In the genomic region with DNA sequence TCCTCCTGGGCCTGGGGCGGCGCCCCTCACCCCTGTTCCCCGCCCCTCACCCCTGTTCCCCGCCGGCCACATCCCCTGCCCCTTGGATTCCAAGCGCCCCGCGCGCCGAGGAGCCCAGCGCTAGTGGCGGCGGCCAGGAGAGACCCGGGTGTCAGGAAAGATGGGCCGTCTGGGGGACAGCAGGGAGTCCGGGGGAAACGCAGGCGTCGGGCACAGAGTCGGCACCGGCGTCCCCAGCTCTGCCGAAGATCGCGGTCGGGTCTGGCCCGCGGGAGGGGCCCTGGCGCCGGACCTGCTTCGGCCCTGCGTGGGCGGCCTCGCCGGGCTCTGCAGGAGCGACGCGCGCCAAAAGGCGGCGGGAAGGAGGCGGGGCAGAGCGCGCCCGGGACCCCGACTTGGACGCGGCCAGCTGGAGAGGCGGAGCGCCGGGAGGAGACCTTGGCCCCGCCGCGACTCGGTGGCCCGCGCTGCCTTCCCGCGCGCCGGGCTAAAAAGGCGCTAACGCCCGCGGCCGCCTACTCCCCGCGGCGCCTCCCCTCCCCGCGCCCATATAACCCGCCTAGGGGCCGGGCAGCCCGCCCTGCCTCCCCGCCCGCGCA, we compare ENCODE assay signal across 1 cellular context.
TF ChIP-seq lines count a peak whose summit lies in the region.

Gene TP73, plus strand, starts transcription at position 578 of the 599 bp plus-strand sequence. CDS start 29,850 bp downstream, outside the sequence.

TF ChIP-seq in K562, 482 proteins besides CTCF, POLR2A, EP300 and RAD21 (continued from another document and continues in another):
- TF ChIP-seq, protein P1, sequence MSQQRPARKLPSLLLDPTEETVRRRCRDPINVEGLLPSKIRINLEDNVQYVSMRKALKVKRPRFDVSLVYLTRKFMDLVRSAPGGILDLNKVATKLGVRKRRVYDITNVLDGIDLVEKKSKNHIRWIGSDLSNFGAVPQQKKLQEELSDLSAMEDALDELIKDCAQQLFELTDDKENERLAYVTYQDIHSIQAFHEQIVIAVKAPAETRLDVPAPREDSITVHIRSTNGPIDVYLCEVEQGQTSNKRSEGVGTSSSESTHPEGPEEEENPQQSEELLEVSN (IDR thresholded peaks at IDR 0.05; ENCODE audit: borderline replicate concordance in 1 of 2, extremely low read depth in 1 of 2, insufficient read depth in 1 of 2, insufficient read length in 1 of 2, low read depth in 1 of 2, low read length in 1 of 2, poor library complexity in 1 of 2, severe bottlenecking in 1 of 2) = peak; percentile 57 to 85
- TF ChIP-seq E2F4 (CRISPR knock-in tag; IDR thresholded peaks at IDR 0.05; ENCODE audit: low read depth) (no peak), SMC3 (conservative IDR thresholded peaks at IDR 0.05; ENCODE audit: insufficient read depth, low read depth, low read length) (no peak), RB1 (IDR thresholded peaks at IDR 0.05; ENCODE audit: low read depth) (peak; percentile 60), MTA3 (IDR thresholded peaks at IDR 0.05; ENCODE audit: borderline replicate concordance) (peak; percentile 26; the same call in 1 of the 2 replicates), EGR1 (conservative IDR thresholded peaks at IDR 0.05) (peak; percentile 94), NFIX (CRISPR knock-in tag; IDR thresholded peaks at IDR 0.05; ENCODE audit: low read depth) (no peak), DEAF1 (CRISPR knock-in tag; IDR thresholded peaks at IDR 0.05) (no peak), BRD4 (IDR thresholded peaks at IDR 0.05) (no peak), TCFL5 (CRISPR knock-in tag; conservative IDR thresholded peaks at IDR 0.05) (no peak), BRD9 (IDR thresholded peaks at IDR 0.05; ENCODE audit: low read depth, partially characterized antibody) (no peak), L3MBTL2 (IDR thresholded peaks at IDR 0.05) (peak; percentile 61), ELF1 (tag; IDR thresholded peaks at IDR 0.05) (no peak), NRF1 (conservative IDR thresholded peaks at IDR 0.05 in 1 of 2, IDR thresholded peaks at IDR 0.05 in 1 of 2) (peak in 1 of 2 experiments; percentile 46; a peak in 2 of 4 replicates), ZNF121 (CRISPR knock-in tag; conservative IDR thresholded peaks at IDR 0.05) (no peak), PHF8 (IDR thresholded peaks at IDR 0.05; ENCODE audit: borderline replicate concordance, low read length) (peak; percentile 54; the same call in 1 of the 2 replicates), TRIM28 (IDR thresholded peaks at IDR 0.05) (no peak), TBL1XR1 (IDR thresholded peaks at IDR 0.05; ENCODE audit: low read length in 2 of 2) (no peak), CTBP1 (IDR thresholded peaks at IDR 0.05; ENCODE audit: borderline replicate concordance) (peak; percentile 70), NCOA6 (IDR thresholded peaks at IDR 0.05) (peak; percentile 48; the same call in 1 of the 2 replicates), PTTG1 (tag; IDR thresholded peaks at IDR 0.05; ENCODE audit: low read depth) (no peak), SMAD4 (CRISPR knock-in tag; conservative IDR thresholded peaks at IDR 0.05) (peak; percentile 28; the same call in 1 of the 2 replicates), ZNF318 (IDR thresholded peaks at IDR 0.05; ENCODE audit: borderline replicate concordance in 1 of 2, low read depth in 1 of 2) (no peak), POLR2G (IDR thresholded peaks at IDR 0.05; ENCODE audit: low read depth, low read length) (peak; percentile 66), BRCA1 (IDR thresholded peaks at IDR 0.05) (no peak), BRCA1 (CRISPR knock-in tag; IDR thresholded peaks at IDR 0.05) (no peak), MAZ (CRISPR knock-in tag; conservative IDR thresholded peaks at IDR 0.05 in 1 of 2, IDR thresholded peaks at IDR 0.05 in 1 of 2) (0 out of 4 replicates have a peak, but pooled peaks of 1 of the 2 experiments have one; percentile 34), NCOR1 (IDR thresholded peaks at IDR 0.05) (no peak)
- TF ChIP-seq, protein P2, sequence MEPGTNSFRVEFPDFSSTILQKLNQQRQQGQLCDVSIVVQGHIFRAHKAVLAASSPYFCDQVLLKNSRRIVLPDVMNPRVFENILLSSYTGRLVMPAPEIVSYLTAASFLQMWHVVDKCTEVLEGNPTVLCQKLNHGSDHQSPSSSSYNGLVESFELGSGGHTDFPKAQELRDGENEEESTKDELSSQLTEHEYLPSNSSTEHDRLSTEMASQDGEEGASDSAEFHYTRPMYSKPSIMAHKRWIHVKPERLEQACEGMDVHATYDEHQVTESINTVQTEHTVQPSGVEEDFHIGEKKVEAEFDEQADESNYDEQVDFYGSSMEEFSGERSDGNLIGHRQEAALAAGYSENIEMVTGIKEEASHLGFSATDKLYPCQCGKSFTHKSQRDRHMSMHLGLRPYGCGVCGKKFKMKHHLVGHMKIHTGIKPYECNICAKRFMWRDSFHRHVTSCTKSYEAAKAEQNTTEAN (CRISPR knock-in tag; IDR thresholded peaks at IDR 0.05) = no peak
- TF ChIP-seq, protein P3, sequence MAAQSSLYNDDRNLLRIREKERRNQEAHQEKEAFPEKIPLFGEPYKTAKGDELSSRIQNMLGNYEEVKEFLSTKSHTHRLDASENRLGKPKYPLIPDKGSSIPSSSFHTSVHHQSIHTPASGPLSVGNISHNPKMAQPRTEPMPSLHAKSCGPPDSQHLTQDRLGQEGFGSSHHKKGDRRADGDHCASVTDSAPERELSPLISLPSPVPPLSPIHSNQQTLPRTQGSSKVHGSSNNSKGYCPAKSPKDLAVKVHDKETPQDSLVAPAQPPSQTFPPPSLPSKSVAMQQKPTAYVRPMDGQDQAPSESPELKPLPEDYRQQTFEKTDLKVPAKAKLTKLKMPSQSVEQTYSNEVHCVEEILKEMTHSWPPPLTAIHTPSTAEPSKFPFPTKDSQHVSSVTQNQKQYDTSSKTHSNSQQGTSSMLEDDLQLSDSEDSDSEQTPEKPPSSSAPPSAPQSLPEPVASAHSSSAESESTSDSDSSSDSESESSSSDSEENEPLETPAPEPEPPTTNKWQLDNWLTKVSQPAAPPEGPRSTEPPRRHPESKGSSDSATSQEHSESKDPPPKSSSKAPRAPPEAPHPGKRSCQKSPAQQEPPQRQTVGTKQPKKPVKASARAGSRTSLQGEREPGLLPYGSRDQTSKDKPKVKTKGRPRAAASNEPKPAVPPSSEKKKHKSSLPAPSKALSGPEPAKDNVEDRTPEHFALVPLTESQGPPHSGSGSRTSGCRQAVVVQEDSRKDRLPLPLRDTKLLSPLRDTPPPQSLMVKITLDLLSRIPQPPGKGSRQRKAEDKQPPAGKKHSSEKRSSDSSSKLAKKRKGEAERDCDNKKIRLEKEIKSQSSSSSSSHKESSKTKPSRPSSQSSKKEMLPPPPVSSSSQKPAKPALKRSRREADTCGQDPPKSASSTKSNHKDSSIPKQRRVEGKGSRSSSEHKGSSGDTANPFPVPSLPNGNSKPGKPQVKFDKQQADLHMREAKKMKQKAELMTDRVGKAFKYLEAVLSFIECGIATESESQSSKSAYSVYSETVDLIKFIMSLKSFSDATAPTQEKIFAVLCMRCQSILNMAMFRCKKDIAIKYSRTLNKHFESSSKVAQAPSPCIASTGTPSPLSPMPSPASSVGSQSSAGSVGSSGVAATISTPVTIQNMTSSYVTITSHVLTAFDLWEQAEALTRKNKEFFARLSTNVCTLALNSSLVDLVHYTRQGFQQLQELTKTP (IDR thresholded peaks at IDR 0.05; ENCODE audit: low read depth in 1 of 2, partially characterized antibody in 2 of 2) = no peak
- TF ChIP-seq, protein P4, sequence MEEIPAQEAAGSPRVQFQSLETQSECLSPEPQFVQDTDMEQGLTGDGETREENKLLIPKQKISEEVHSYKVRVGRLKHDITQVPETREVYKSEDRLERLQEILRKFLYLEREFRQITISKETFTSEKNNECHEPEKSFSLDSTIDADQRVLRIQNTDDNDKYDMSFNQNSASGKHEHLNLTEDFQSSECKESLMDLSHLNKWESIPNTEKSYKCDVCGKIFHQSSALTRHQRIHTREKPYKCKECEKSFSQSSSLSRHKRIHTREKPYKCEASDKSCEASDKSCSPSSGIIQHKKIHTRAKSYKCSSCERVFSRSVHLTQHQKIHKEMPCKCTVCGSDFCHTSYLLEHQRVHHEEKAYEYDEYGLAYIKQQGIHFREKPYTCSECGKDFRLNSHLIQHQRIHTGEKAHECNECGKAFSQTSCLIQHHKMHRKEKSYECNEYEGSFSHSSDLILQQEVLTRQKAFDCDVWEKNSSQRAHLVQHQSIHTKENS (CRISPR knock-in tag; IDR thresholded peaks at IDR 0.05) = no peak
- TF ChIP-seq, protein P5, sequence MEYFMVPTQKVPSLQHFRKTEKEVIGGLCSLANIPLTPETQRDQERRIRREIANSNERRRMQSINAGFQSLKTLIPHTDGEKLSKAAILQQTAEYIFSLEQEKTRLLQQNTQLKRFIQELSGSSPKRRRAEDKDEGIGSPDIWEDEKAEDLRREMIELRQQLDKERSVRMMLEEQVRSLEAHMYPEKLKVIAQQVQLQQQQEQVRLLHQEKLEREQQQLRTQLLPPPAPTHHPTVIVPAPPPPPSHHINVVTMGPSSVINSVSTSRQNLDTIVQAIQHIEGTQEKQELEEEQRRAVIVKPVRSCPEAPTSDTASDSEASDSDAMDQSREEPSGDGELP (CRISPR knock-in tag; IDR thresholded peaks at IDR 0.05; ENCODE audit: borderline replicate concordance) = peak; percentile 57; the same call in 1 of the 2 replicates
